21 cellular contexts compared by ENCODE assay signal in the genomic region with DNA sequence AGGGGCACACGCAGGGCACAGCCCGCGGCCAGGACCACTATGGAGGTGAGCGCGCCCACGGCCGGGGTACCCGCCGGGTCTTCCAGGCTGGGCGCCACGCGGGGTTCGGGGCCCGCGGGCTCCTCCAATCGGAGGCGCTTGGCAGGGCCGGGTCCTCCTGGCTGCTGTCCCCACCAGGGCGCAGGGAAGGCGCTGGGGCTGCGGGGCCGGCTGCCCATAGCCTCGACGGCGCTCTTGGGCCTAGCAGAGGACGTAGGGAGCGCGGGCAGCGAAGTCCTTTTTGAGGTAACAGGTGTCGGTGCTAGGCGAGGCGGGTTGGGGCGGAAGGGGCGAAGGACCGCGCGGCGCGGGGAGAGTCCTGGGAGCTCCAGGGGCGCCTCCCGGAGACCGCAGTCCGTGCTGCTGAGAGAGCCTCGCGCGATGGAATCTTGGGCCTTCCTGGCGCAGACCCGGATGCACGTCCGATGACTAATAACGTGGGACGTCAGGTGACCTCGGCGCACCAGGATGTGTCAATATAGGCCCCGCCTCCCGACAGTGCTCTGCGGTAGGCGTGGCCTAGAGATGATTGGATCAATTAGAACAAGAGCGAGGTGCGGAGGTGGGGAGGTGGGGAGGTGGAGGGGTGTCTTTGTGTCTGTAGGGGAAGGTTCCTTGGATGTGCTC. TPM values are rescaled to one million over a fixed set of nuclear protein-coding genes. Genes with fewer than 3 reads are reported as not detected.
A peak's percentile ranks its signal among the peaks of the same experiment; 100 is the strongest.
DNase-seq lines count a peak whose midpoint lies in the region; ATAC-seq, FAIRE-seq and TF ChIP-seq lines count a peak whose summit lies in the region.
"Had no signal": no experiment of that assay in that cellular context is flagged by ENCODE, and none has a peak within 500 bp of the region (broad histone marks: within the 10 kb centered on the region; RNA-seq: fewer than 3 reads in every experiment).

TSS of gene PRR23A (minus strand) at position 218 of the 666 bp plus-strand sequence. CDS start at position 218, 0 bp downstream.

- no peak within 1 kb of the TSS for H2AFZ ChIP-seq in H1 (ENCODE audit: low read length)

- no peak within 1 kb of the TSS for H3K14ac ChIP-seq in H1 (ENCODE audit: insufficient read length)

- no peak within 1 kb of the TSS for H3K27ac Mint-ChIP-seq in stimulated activated memory B cell treated with anti-CD40 and anti-IgM and Interleukin-4, amounts not matched to agents 10 μg/mL and 1 μg/mL and 100 μg/mL, for 72 hours
- H3K27ac Mint-ChIP-seq: CD4-positive, CD25-positive, alpha-beta regulatory T cell; CD8-positive, alpha-beta memory T cell had no signal

- H3K4me1 Mint-ChIP-seq in stimulated activated memory B cell treated with anti-CD40 and anti-IgM and Interleukin-4, amounts not matched to agents 10 μg/mL and 1 μg/mL and 100 μg/mL, for 72 hours = no peaks in the 10 kb centered on the region
- H3K4me1 Mint-ChIP-seq: CD4-positive, CD25-positive, alpha-beta regulatory T cell; CD8-positive, alpha-beta memory T cell had no signal

- H3K27ac ChIP-seq in H1 (ENCODE audit: low read depth, low read length) = no peak within 1 kb of the TSS
- no peak within 1 kb of the TSS for H3K27ac ChIP-seq in gastroesophageal sphincter
- H3K27ac ChIP-seq in aorta (ENCODE audit: low read depth in 1 of 2, low read length in 2 of 2) = no peak within 1 kb of the TSS

- H4K91ac ChIP-seq in H1 (replicated peaks; ENCODE audit: insufficient read length, low read length) = no peak within 1 kb of the TSS

- TF ChIP-seq POLR2A in H1 (IDR thresholded peaks at IDR 0.05; ENCODE audit: control extremely low read depth in 1 of 2, low read depth in 2 of 2, low read length in 2 of 2) (no peak), gastroesophageal sphincter (IDR thresholded peaks at IDR 0.05) (no peak)

- H3K23me2 ChIP-seq in H1 (ENCODE audit: low read depth, low read length) = no peaks in the 10 kb centered on the region

- H3K4me3 Mint-ChIP-seq in stimulated activated memory B cell treated with anti-CD40 and anti-IgM and Interleukin-4, amounts not matched to agents 10 μg/mL and 1 μg/mL and 100 μg/mL, for 72 hours = no peak within 1 kb of the TSS
- H3K4me3 Mint-ChIP-seq: CD4-positive, CD25-positive, alpha-beta regulatory T cell; CD8-positive, alpha-beta memory T cell had no signal

- WGBS in H1 (ENCODE audit: extremely low coverage in 1 of 2, insufficient coverage in 1 of 2, insufficient read length in 1 of 2, insufficient replicate concordance in 2 of 2, low coverage in 1 of 2, low lambda C conversion rate in 2 of 2, missing lambda C conversion rate in 1 of 2), 2 experiments = 95% methylated on average over 26 of the region's 60 CpGs; no CpG with 5 or more reads in 1 of the 2 experiments
- 60 to 80% methylated on average over 1 to 5 of the region's 60 CpGs for WGBS in gastroesophageal sphincter (ENCODE audit: low coverage in 1 of 2), 2 donors
- 64 to 75% methylated on average over 58 to 60 of the region's 60 CpGs for WGBS in aorta, 2 donors

- H2BK12ac ChIP-seq in H1 (ENCODE audit: low read depth, low read length) = no peak within 1 kb of the TSS

- H3K4me1 ChIP-seq in H1 (replicated peaks in 1 of 4; ENCODE audit: control insufficient read depth in 3 of 4, insufficient read depth in 4 of 4, low read length in 3 of 4) (no peaks in the 10 kb centered on the region), gastroesophageal sphincter (no peaks in the 10 kb centered on the region), aorta (ENCODE audit: control insufficient read depth in 1 of 2, insufficient read depth in 2 of 2, low read length in 2 of 2) (no peaks in the 10 kb centered on the region)
- H3K4me1 ChIP-seq: BE2C, HAP-1 had no signal

- ATAC-seq in gastroesophageal sphincter = peak; percentile 22
- peak; percentile 64 for ATAC-seq in stimulated activated memory B cell treated with anti-CD40 and anti-IgM and Interleukin-4, amounts not matched to agents 10 μg/mL and 1 μg/mL and 100 μg/mL, for 72 hours
- ATAC-seq in aorta (ENCODE audit: low FRiP score) = peak; percentile 11
- ATAC-seq: GM12878 had no signal

- no peak for TF ChIP-seq RAD21 in H1 (IDR thresholded peaks at IDR 0.05 in 1 of 2, conservative IDR thresholded peaks at IDR 0.05 in 1 of 2; ENCODE audit: low read depth in 2 of 2, low read length in 2 of 2)

- POLR2A ChIA-PET in H1 (lab: Charles Lee; ENCODE audit: partially characterized antibody) = interaction anchor here (0.9 kb wide), 1 partner anchor 58 kb away, joined by 5 read pairs; no protein-coding TSS in a partner anchor

- H2BK20ac ChIP-seq in H1 (ENCODE audit: low read length) = no peak within 1 kb of the TSS

- no peak for FAIRE-seq in H1 (lab: Jason Lieb, UNC)
- FAIRE-seq: A204.1, GM12878 had no signal

- H3K23ac ChIP-seq in H1 (ENCODE audit: insufficient read length) = no peak within 1 kb of the TSS

- H4K20me1 ChIP-seq in H1 (replicated peaks in 1 of 2; ENCODE audit: control insufficient read depth in 1 of 2, insufficient read depth in 2 of 2, low read length in 2 of 2) = no peaks in the 10 kb centered on the region

- H3K9ac ChIP-seq in H1 (replicated peaks in 1 of 4; ENCODE audit: extremely low read depth in 1 of 4, low read depth in 3 of 4, low read length in 3 of 4) = no peak within 1 kb of the TSS

- no peak within 1 kb of the TSS for H3K4me3 ChIP-seq in H1 (ENCODE audit: extremely low read depth in 1 of 4, insufficient read depth in 2 of 4, low read depth in 3 of 4, low read length in 4 of 4)
- no peak within 1 kb of the TSS for H3K4me3 ChIP-seq in gastroesophageal sphincter
- H3K4me3 ChIP-seq in aorta (ENCODE audit: low read length in 2 of 2) = no peak within 1 kb of the TSS
- H3K4me3 ChIP-seq: GM12878, HAP-1 had no signal

- no peak for TF ChIP-seq EP300 in H1 (IDR thresholded peaks at IDR 0.05; ENCODE audit: borderline replicate concordance in 1 of 2, low read depth in 2 of 2, low read length in 2 of 2)
- TF ChIP-seq EP300 in gastroesophageal sphincter (IDR thresholded peaks at IDR 0.05) = no peak

- H2BK5ac ChIP-seq in H1 (ENCODE audit: low read depth, low read length) = no peak within 1 kb of the TSS

- DNase-seq in H1 (ENCODE audit: low read depth in 1 of 2, low spot score in 2 of 2) (no peak), aorta (no peak), NCI-H748 treated with DMSO at 0.1 percent for 48 hours (lab: John Stamatoyannopoulos, UW) (no peak), NCI-H1417 treated with DMSO at 0.1 percent for 48 hours (lab: John Stamatoyannopoulos, UW) (no peak)
- DNase-seq: ACHN; BE2C; C1 segment of cervical spinal cord; CD4-positive, CD25-positive, alpha-beta regulatory T cell; CD8-positive, alpha-beta memory T cell; COR-L47; DMS 273 treated with DMSO at 0.1 percent for 48 hours; DMS53; DND-41; EL had no signal

- no peaks in the 10 kb centered on the region for H3K27me3 Mint-ChIP-seq in stimulated activated memory B cell treated with anti-CD40 and anti-IgM and Interleukin-4, amounts not matched to agents 10 μg/mL and 1 μg/mL and 100 μg/mL, for 72 hours
- H3K27me3 Mint-ChIP-seq: CD4-positive, CD25-positive, alpha-beta regulatory T cell had no signal

- no peak within 1 kb of the TSS for H3K4me2 ChIP-seq in H1 (ENCODE audit: insufficient read depth in 1 of 2, low read depth in 2 of 2, low read length in 2 of 2)

- CTCF ChIA-PET in H1 (lab: Charles Lee; ENCODE audit: partially characterized antibody) = interaction anchor here (1.3 to 1.8 kb wide), 2 partner anchors 12 to 106 kb away, joined by 3 to 4 read pairs; no protein-coding TSS in a partner anchor

- H3K9me3 Mint-ChIP-seq in stimulated activated memory B cell treated with anti-CD40 and anti-IgM and Interleukin-4, amounts not matched to agents 10 μg/mL and 1 μg/mL and 100 μg/mL, for 72 hours = peaks cover 26% of the 10 kb centered on the region

- 0 out of 2 replicates have a peak within 1 kb of the TSS, but pooled peaks have one; percentile 35 for H4K8ac ChIP-seq in H1 (ENCODE audit: extremely low read depth, insufficient read depth, low read length)

- no peak within 1 kb of the TSS for H2AK5ac ChIP-seq in H1 (ENCODE audit: low read depth, low read length)

- no peak within 1 kb of the TSS for H3K4ac ChIP-seq in H1 (replicated peaks; ENCODE audit: insufficient read length, low read depth, low read length)

- H3K56ac ChIP-seq in H1 (replicated peaks; ENCODE audit: insufficient read length, low read depth, low read length) = no peak within 1 kb of the TSS

- H4K5ac ChIP-seq in H1 (ENCODE audit: insufficient read length, low read depth, low read length) = no peak within 1 kb of the TSS

- intact Hi-C loops in aorta (cut with DNase I) = no loop called here

- no peak within 1 kb of the TSS for H3K18ac ChIP-seq in H1 (ENCODE audit: extremely low read depth, low read length)

- no peak within 1 kb of the TSS for H2BK120ac ChIP-seq in H1 (replicated peaks; ENCODE audit: low read depth, low read length)

- H3K27me3 ChIP-seq in H1 (replicated peaks in 1 of 4; ENCODE audit: control insufficient read depth in 3 of 4, extremely low read depth in 1 of 4, insufficient read depth in 3 of 4, low read length in 3 of 4) = no peaks in the 10 kb centered on the region
- no peaks in the 10 kb centered on the region for H3K27me3 ChIP-seq in gastroesophageal sphincter
- H3K27me3 ChIP-seq in aorta (ENCODE audit: control insufficient read depth in 1 of 2, insufficient read depth in 2 of 2, low read length in 1 of 2) = no peaks in the 10 kb centered on the region
- H3K27me3 ChIP-seq: BE2C had no signal

- no peak within 1 kb of the TSS for H2BK15ac ChIP-seq in H1 (ENCODE audit: low read length)

- peaks cover 6% of the 10 kb centered on the region for H3K36me3 Mint-ChIP-seq in stimulated activated memory B cell treated with anti-CD40 and anti-IgM and Interleukin-4, amounts not matched to agents 10 μg/mL and 1 μg/mL and 100 μg/mL, for 72 hours

- no peaks in the 10 kb centered on the region for H3K36me3 ChIP-seq in H1 (ENCODE audit: control insufficient read depth in 2 of 4, insufficient read depth in 4 of 4, low read length in 3 of 4)
- no peaks in the 10 kb centered on the region for H3K36me3 ChIP-seq in gastroesophageal sphincter
- no peaks in the 10 kb centered on the region for H3K36me3 ChIP-seq in aorta (ENCODE audit: control insufficient read depth in 1 of 2, insufficient read depth in 2 of 2, low read length in 1 of 2)
- H3K36me3 ChIP-seq: BE2C, HAP-1 had no signal

- H3K79me1 ChIP-seq in H1 (ENCODE audit: low read depth, low read length) = no peaks in the 10 kb centered on the region

- H3K79me2 ChIP-seq in H1 (ENCODE audit: control insufficient read depth in 1 of 2, insufficient read depth in 2 of 2, low read length in 2 of 2) = no peaks in the 10 kb centered on the region

- H3K9me3 ChIP-seq in H1 (ENCODE audit: insufficient read depth in 2 of 2, low read depth in 1 of 2, low read length in 1 of 2) = peaks cover 0 to 11% of the 10 kb centered on the region in 2 experiments; a peak in 1 of 4 replicates
- H3K9me3 ChIP-seq in gastroesophageal sphincter = peaks cover 0 to 39% (median 0%) of the 10 kb centered on the region in 3 donors
- H3K9me3 ChIP-seq in aorta (ENCODE audit: control insufficient read depth, low read length) = no peaks in the 10 kb centered on the region
- H3K9me3 ChIP-seq: BE2C, HAP-1 had no signal

- TF ChIP-seq CTCF in H1 (IDR thresholded peaks at IDR 0.05; ENCODE audit: control extremely low read depth in 1 of 3, insufficient read depth in 1 of 3, low read depth in 1 of 3, low read length in 3 of 3) (no peak), gastroesophageal sphincter (IDR thresholded peaks at IDR 0.05) (no peak)

RNA-seq across cellular contexts. Expression of gene PRR23A, which starts in this region (rescaled TPM):
- not detected in 2 replicates for total RNA-seq in H1 (2021; fragmentation: NEBNext Ultra II Directional; extraction: Animal tissue kit (Norgen Biotek cat#: 25700))
- polyA plus RNA-seq in H1 (2011; rRNA removed) (not detected in 2 replicates), aorta (not detected)
- not detected for polyA plus RNA-seq in H1 (2011; cell fraction: cytosol; rRNA removed)
- polyA plus RNA-seq in H1 (2011; cell fraction: nucleus; rRNA removed) = not detected
- not detected in 4 replicates for polyA plus RNA-seq in H1 (2012, experiment 1 of 2)
- not detected for polyA plus RNA-seq in H1 (2012, experiment 2 of 2)
- not detected for polyA plus RNA-seq in H1 (2013, experiment 1 of 2)
- not detected for polyA plus RNA-seq in H1 (2013, experiment 2 of 2)
- polyA minus RNA-seq in H1 (2011; rRNA and poly(A)+ RNA removed) = not detected in 2 replicates
- not detected for polyA minus RNA-seq in H1 (2011; cell fraction: cytosol; rRNA and poly(A)+ RNA removed)
- not detected for polyA minus RNA-seq in H1 (2011; cell fraction: nucleus; rRNA and poly(A)+ RNA removed)
- total RNA-seq in gastroesophageal sphincter (not detected), aorta (not detected)
- total RNA-seq: CD4-positive, CD25-positive, alpha-beta regulatory T cell; CD8-positive, alpha-beta memory T cell; G401; GM12878; H4 had no signal
- polyA plus RNA-seq: CD4-positive, CD25-positive, alpha-beta regulatory T cell; CD8-positive, alpha-beta memory T cell; GM12878 had no signal

Comparison
In these comparisons a context has a peak if more than half of its experiments do, and no peak if none do; other contexts are left out.
1. Peak in ATAC-seq in gastroesophageal sphincter; RNA of the gene not detected or under 1 TPM.
2. Peak in ATAC-seq in aorta; RNA of the gene not detected or under 1 TPM.
3. ATAC-seq: peak in every context shown above with its lines; median percentile 64 in stimulated activated memory B cell treated with anti-CD40 and anti-IgM and Interleukin-4, amounts not matched to agents 10 μg/mL and 1 μg/mL and 100 μg/mL, for 72 hours; 22 in gastroesophageal sphincter; 11 in aorta.